ENCODE assay signal across 8 cellular contexts in the genomic region with DNA sequence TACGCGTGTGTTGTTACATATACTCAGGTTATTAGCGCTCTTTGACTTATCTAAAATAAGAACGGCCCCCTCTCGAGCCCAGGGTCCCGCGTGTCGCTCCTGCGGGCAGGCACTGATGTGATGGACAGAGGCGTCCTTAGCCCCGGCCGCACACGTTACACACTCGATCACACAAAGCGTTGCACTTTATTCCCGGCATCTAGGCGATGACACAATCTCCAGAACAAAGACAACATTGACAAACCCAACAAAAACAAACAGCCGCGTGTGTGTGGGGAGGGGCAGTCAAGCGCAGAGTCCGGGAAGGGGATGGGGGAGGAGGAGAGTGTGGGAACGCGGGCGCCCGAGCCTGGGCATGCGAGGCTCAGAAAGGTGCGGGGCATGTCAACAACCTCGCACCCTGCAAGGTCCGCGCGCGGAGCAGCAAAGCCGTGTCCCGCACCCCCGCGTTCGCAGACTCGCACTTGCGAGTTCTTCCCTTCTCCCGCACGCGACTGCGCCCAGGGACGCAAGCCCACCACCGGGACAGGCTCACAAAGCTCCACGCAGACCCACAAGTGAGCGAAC. TPM values are rescaled to one million over a fixed set of nuclear protein-coding genes. Genes with fewer than 3 reads are reported as not detected.
DNase-seq lines count a peak whose midpoint lies in the region; ATAC-seq and TF ChIP-seq lines count a peak whose summit lies in the region.

No MANE protein-coding gene starts in this region.

- H3K4me1 ChIP-seq in RWPE2 (ENCODE audit: insufficient read depth, poor library complexity, severe bottlenecking), result peaks cover 51% of the 10 kb centered on the region
- peaks cover 33 to 70% of the 10 kb centered on the region in 2 donors for H3K4me1 ChIP-seq in left lung

- peak overlapping the region; percentile 80 to 82 for H3K4me3 Mint-ChIP-seq in stimulated activated naive B cell treated with anti-CD40 and anti-IgM and Interleukin-4, amounts not matched to agents 10 μg/mL and 1 μg/mL and 100 μg/mL, for 72 hours

- H3K27ac ChIP-seq in RWPE2 (ENCODE audit: poor library complexity, severe bottlenecking) (peak overlapping the region; percentile 91), left lung (peak overlapping the region; percentile 84 to 86)

- peak overlapping the region; percentile 64 for H3K4me3 ChIP-seq in RWPE2 (ENCODE audit: severe bottlenecking)
- peak overlapping the region; percentile 66 to 69 for H3K4me3 ChIP-seq in left lung

- TF ChIP-seq CTCF in RWPE2 (IDR thresholded peaks at IDR 0.05; ENCODE audit: poor library complexity, severe bottlenecking), result no peak
- no peak for TF ChIP-seq CTCF in left lung (IDR thresholded peaks at IDR 0.05)

- DNase-seq in activated CD4-positive, CD25-positive, alpha-beta regulatory T cell treated with anti-CD3 and anti-CD28 coated beads, Interleukin-2, amount 50 U/mL, for 72 hours, result no peak
- DNase-seq in RWPE2 (ENCODE audit: low spot score) (peak; percentile 81), dermis microvascular lymphatic vessel endothelial cell (ENCODE audit: low read depth in 2 of 2) (peak; percentile 92 to 97), left lung (peak; percentile 77 to 89), GM19240 (ENCODE audit: insufficient read length, low spot score) (no peak)
- no peak for DNase-seq in stimulated activated naive B cell treated with anti-CD40 and anti-IgM and Interleukin-4, amounts not matched to agents 10 μg/mL and 1 μg/mL and 100 μg/mL, for 72 hours

- peaks cover 17% of the 10 kb centered on the region for H3K36me3 ChIP-seq in RWPE2 (ENCODE audit: low read depth)
- peaks cover 0 to 12% of the 10 kb centered on the region in 2 donors for H3K36me3 ChIP-seq in left lung

- peak overlapping the region; percentile 21 for H3K27ac Mint-ChIP-seq in stimulated activated naive B cell treated with anti-CD40 and anti-IgM and Interleukin-4, amounts not matched to agents 10 μg/mL and 1 μg/mL and 100 μg/mL, for 72 hours

- H3K27me3 ChIP-seq in RWPE2 (ENCODE audit: insufficient read depth, poor library complexity, severe bottlenecking) (no peaks in the 10 kb centered on the region), left lung (peaks cover 0 to 57% of the 10 kb centered on the region in 2 donors)

- H3K36me3 Mint-ChIP-seq in stimulated activated naive B cell treated with anti-CD40 and anti-IgM and Interleukin-4, amounts not matched to agents 10 μg/mL and 1 μg/mL and 100 μg/mL, for 72 hours, result peaks cover 3 to 4% of the 10 kb centered on the region in 2 donors

- H3K9me3 Mint-ChIP-seq in stimulated activated naive B cell treated with anti-CD40 and anti-IgM and Interleukin-4, amounts not matched to agents 10 μg/mL and 1 μg/mL and 100 μg/mL, for 72 hours, result no peaks in the 10 kb centered on the region

- H3K9me3 ChIP-seq in RWPE2 (ENCODE audit: severe bottlenecking), result no peaks in the 10 kb centered on the region
- no peaks in the 10 kb centered on the region for H3K9me3 ChIP-seq in left lung

- peaks cover 28 to 44% of the 10 kb centered on the region in 2 donors for H3K4me1 Mint-ChIP-seq in stimulated activated naive B cell treated with anti-CD40 and anti-IgM and Interleukin-4, amounts not matched to agents 10 μg/mL and 1 μg/mL and 100 μg/mL, for 72 hours

- intact Hi-C loops in left lung (cut with DNase I), result no loop called here

- H3K27me3 Mint-ChIP-seq in stimulated activated naive B cell treated with anti-CD40 and anti-IgM and Interleukin-4, amounts not matched to agents 10 μg/mL and 1 μg/mL and 100 μg/mL, for 72 hours, result peaks cover 53 to 59% of the 10 kb centered on the region in 2 donors

- ATAC-seq in activated CD4-positive, CD25-positive, alpha-beta regulatory T cell treated with anti-CD3 and anti-CD28 coated beads, Interleukin-2, amount 50 U/mL, for 24 hours, result peak; percentile 15 to 24
- ATAC-seq in RWPE2 (ENCODE audit: low read depth), result peak; percentile 26
- peak; percentile 50 for ATAC-seq in left lung
- peak; percentile 30 to 38 for ATAC-seq in stimulated activated naive B cell treated with anti-CD40 and anti-IgM and Interleukin-4, amounts not matched to agents 10 μg/mL and 1 μg/mL and 100 μg/mL, for 72 hours (replicated peaks)
- ATAC-seq in GM19455 (IDR thresholded peaks at IDR 0.05; ENCODE audit: unreplicated experiment), result no peak

RNA-seq across cellular contexts. Expression of gene EFNA1, which starts 0.5 kb away (rescaled TPM):
- 132 and 215 TPM in 2 replicates for total RNA-seq in dermis microvascular lymphatic vessel endothelial cell
- total RNA-seq in left lung, result 100 to 1,000 TPM in 1 of 2 donors, 10 to 100 TPM in 1; 63.7 to 148 TPM

RNA-seq across cellular contexts. Expression of gene SLC50A1, which starts 8.5 kb away (rescaled TPM):
- total RNA-seq in dermis microvascular lymphatic vessel endothelial cell, result 48.5 and 48.7 TPM in 2 replicates
- 10 to 100 TPM; 46.6 to 64.6 TPM for total RNA-seq in left lung

RNA-seq across cellular contexts. Expression of gene DPM3, which starts 13.1 kb away (rescaled TPM):
- total RNA-seq in dermis microvascular lymphatic vessel endothelial cell (24.7 and 40.4 TPM in 2 replicates), left lung (10 to 100 TPM; 63.1 to 91.0 TPM)

RNA-seq across cellular contexts. Expression of gene KRTCAP2, which starts 45.9 kb away (rescaled TPM):
- total RNA-seq in dermis microvascular lymphatic vessel endothelial cell (126 and 157 TPM in 2 replicates), left lung (100 to 1,000 TPM; 176 to 184 TPM)

RNA-seq across cellular contexts. Expression of gene TRIM46, which starts 46.5 kb away (rescaled TPM):
- total RNA-seq in dermis microvascular lymphatic vessel endothelial cell (1.8 and 1.9 TPM in 2 replicates), left lung (under 1 TPM; 0.45 to 0.73 TPM)

Comparison
In these comparisons a context has a peak if more than half of its experiments do, and no peak if none do; other contexts are left out.
1. DNase-seq: peak in RWPE2 (single experiment), dermis microvascular lymphatic vessel endothelial cell (2 of 2) and left lung (2 of 2); none in activated CD4-positive, CD25-positive, alpha-beta regulatory T cell treated with anti-CD3 and anti-CD28 coated beads, Interleukin-2, amount 50 U/mL, for 72 hours (single experiment), stimulated activated naive B cell treated with anti-CD40 and anti-IgM and Interleukin-4, amounts not matched to agents 10 μg/mL and 1 μg/mL and 100 μg/mL, for 72 hours (single experiment) and GM19240 (single experiment).